In the genomic region with DNA sequence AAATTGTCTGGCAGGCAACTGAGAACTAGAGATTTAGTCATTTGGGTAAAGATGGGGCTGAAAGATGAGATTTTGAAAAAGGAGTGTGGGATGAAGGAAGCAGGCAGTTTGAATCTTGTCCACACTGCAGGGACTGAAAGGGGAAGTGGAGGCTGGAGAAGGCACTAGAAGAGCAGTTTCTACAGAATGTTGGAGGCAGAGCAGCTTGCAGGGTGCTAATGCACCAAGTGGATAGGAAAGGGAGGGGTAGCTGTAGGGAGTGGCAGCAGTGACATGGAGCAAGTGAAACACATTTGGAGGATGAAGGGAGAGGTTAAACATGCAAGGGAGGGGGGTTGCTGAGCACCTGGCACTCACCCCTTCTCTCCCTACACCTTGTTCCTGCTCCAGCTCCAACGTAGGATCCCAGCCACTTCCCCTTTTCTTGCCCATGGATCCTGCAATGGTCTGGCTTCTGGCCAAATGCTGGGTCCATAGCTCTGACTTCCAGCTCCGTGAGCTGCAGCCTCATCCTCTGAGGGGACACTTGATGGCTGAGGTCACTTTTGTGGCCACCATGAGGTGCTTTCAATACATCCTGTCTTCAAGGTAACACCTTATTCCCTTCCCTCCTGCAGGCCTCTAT, we compare ENCODE assay signal across 1 cellular context.
A peak's percentile ranks its signal among the peaks of the same experiment; 100 is the strongest.
TF ChIP-seq lines count a peak whose summit lies in the region.

No MANE protein-coding gene starts in this region.

TF ChIP-seq in H1, 55 proteins besides CTCF, POLR2A, EP300 and RAD21:
- TF ChIP-seq CHD2 (IDR thresholded peaks at IDR 0.05; ENCODE audit: low read length): no peak
- no peak for TF ChIP-seq BCL11A (IDR thresholded peaks at IDR 0.05; ENCODE audit: low read depth in 2 of 2, low read length in 2 of 2)
- TF ChIP-seq NANOG (IDR thresholded peaks at IDR 0.05; ENCODE audit: insufficient read depth, low read depth, low read length, poor library complexity, severe bottlenecking): no peak
- no peak for TF ChIP-seq CEBPB (IDR thresholded peaks at IDR 0.05; ENCODE audit: low read depth, low read length)
- TF ChIP-seq, protein P1, sequence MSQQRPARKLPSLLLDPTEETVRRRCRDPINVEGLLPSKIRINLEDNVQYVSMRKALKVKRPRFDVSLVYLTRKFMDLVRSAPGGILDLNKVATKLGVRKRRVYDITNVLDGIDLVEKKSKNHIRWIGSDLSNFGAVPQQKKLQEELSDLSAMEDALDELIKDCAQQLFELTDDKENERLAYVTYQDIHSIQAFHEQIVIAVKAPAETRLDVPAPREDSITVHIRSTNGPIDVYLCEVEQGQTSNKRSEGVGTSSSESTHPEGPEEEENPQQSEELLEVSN (IDR thresholded peaks at IDR 0.05): peak; percentile 51
- no peak for TF ChIP-seq HDAC2 (IDR thresholded peaks at IDR 0.05; ENCODE audit: borderline replicate concordance in 1 of 2, low read depth in 2 of 2, low read length in 2 of 2)
TF ChIP-seq in H1: peak in this region for 1.
